In genomic region chr5:131430794-131431193, GRCh38 we compare ENCODE assay signal across 25 cellular contexts.
A peak's percentile ranks its signal among the peaks of the same experiment; 100 is the strongest.
DNase-seq lines count a peak whose midpoint lies in the region; ATAC-seq and TF ChIP-seq lines count a peak whose summit lies in the region.
"Had no signal": no experiment of that assay in that cellular context is flagged by ENCODE, and none has a peak within 500 bp of the region (broad histone marks: within the 10 kb centered on the region; RNA-seq: fewer than 3 reads in every experiment).

No MANE protein-coding gene starts in this region.

- H3K36me3 Mint-ChIP-seq in activated T-cell treated with anti-CD3 and anti-CD28 coated beads, Interleukin-2, amount 50 U/mL, for 24 hours (ENCODE audit: low read depth): peaks cover 95% of the 10 kb centered on the region
- peaks cover 40% of the 10 kb centered on the region for H3K36me3 Mint-ChIP-seq in activated T-cell treated with anti-CD3 and anti-CD28 coated beads, Interleukin-2, amount 50 U/mL, for 4 hours (ENCODE audit: insufficient read depth)
- H3K36me3 Mint-ChIP-seq in activated naive CD8-positive, alpha-beta T cell: peaks cover 12% of the 10 kb centered on the region

- POLR2A ChIA-PET in OCI-LY7 (lab: Charles Lee): interaction anchor here (0.6 to 0.7 kb wide), 2 partner anchors 72 to 576 kb away, joined by 3 to 4 read pairs; no protein-coding TSS in a partner anchor

- peaks cover 22% of the 10 kb centered on the region for H3K4me1 Mint-ChIP-seq in activated T-cell treated with anti-CD3 and anti-CD28 coated beads, Interleukin-2, amount 50 U/mL, for 24 hours (ENCODE audit: low read depth)
- H3K4me1 Mint-ChIP-seq in activated T-cell treated with anti-CD3 and anti-CD28 coated beads, Interleukin-2, amount 50 U/mL, for 4 hours (ENCODE audit: low read depth): peaks cover 2% of the 10 kb centered on the region
- peaks cover 11% of the 10 kb centered on the region for H3K4me1 Mint-ChIP-seq in activated naive CD8-positive, alpha-beta T cell (ENCODE audit: low read depth)
- H3K4me1 Mint-ChIP-seq: naive B cell had no signal

- ATAC-seq in activated T-cell treated with anti-CD3 and anti-CD28 coated beads, Interleukin-2, amount 50 U/mL, for 4 hours: no peak
- no peak for ATAC-seq in GM21576 (IDR thresholded peaks at IDR 0.05; ENCODE audit: unreplicated experiment)
- ATAC-seq in HG02623 (IDR thresholded peaks at IDR 0.05; ENCODE audit: unreplicated experiment): no peak
- ATAC-seq: stimulated activated naive CD8-positive, alpha-beta T cell treated with anti-CD3 and anti-CD28 coated beads, Interleukin-15, Interleukin-2, amounts not matched to agents 100 U/mL and 50 U/mL, for 24 hours had no signal

- intact Hi-C loops in OCI-LY7 (cut with micrococcal nuclease; ENCODE audit: unreplicated experiment): no loop called here

- H3K4me2 ChIP-seq in OCI-LY7 (ENCODE audit: low read length): no peak overlapping the region

- no peak overlapping the region for H3K4me3 ChIP-seq in fibroblast of pulmonary artery (replicated peaks; ENCODE audit: low read depth, low read length)
- no peak overlapping the region for H3K4me3 ChIP-seq in OCI-LY7 (ENCODE audit: low read depth, low read length, poor library complexity, severe bottlenecking)
- H3K4me3 ChIP-seq: tibial artery had no signal

- H3K27ac Mint-ChIP-seq in activated T-cell treated with anti-CD3 and anti-CD28 coated beads, Interleukin-2, amount 50 U/mL, for 24 hours: peak overlapping the region; percentile 30
- H3K27ac Mint-ChIP-seq in activated naive CD8-positive, alpha-beta T cell: peak overlapping the region; percentile 34
- H3K27ac Mint-ChIP-seq: activated CD4-positive, alpha-beta T cell treated with anti-CD3 and anti-CD28 coated beads, Interleukin-2, amount 10 ng/mL, durations not matched to agents 24 days and 14 days; T-helper 1 cell treated with Interleukin-12 subunit alpha and Interleukin-12 subunit beta and Interleukin-4 antibody, amounts not matched to agents 30 μg/mL and 1 μg/mL, for 36 hours had no signal

- no peaks in the 10 kb centered on the region for H3K9me3 Mint-ChIP-seq in activated T-cell treated with anti-CD3 and anti-CD28 coated beads, Interleukin-2, amount 50 U/mL, for 24 hours
- no peaks in the 10 kb centered on the region for H3K9me3 Mint-ChIP-seq in activated T-cell treated with anti-CD3 and anti-CD28 coated beads, Interleukin-2, amount 50 U/mL, for 4 hours
- H3K9me3 Mint-ChIP-seq in activated naive CD8-positive, alpha-beta T cell (ENCODE audit: low read depth): no peaks in the 10 kb centered on the region
- H3K9me3 Mint-ChIP-seq: activated CD4-positive, alpha-beta T cell treated with anti-CD3 and anti-CD28 coated beads, Interleukin-2, amount 10 ng/mL, durations not matched to agents 24 days and 14 days; naive B cell; T-helper 1 cell treated with Interleukin-12 subunit alpha and Interleukin-12 subunit beta and Interleukin-4 antibody, amounts not matched to agents 30 μg/mL and 1 μg/mL, for 36 hours had no signal

- H3K79me2 ChIP-seq in OCI-LY7 (ENCODE audit: insufficient read depth, low read depth, low read length): no peaks in the 10 kb centered on the region

- H3K4me3 Mint-ChIP-seq in activated T-cell treated with anti-CD3 and anti-CD28 coated beads, Interleukin-2, amount 50 U/mL, for 24 hours: no peak overlapping the region
- no peak overlapping the region for H3K4me3 Mint-ChIP-seq in activated T-cell treated with anti-CD3 and anti-CD28 coated beads, Interleukin-2, amount 50 U/mL, for 4 hours
- H3K4me3 Mint-ChIP-seq in activated naive CD8-positive, alpha-beta T cell: no peak overlapping the region
- H3K4me3 Mint-ChIP-seq: activated CD4-positive, alpha-beta T cell treated with anti-CD3 and anti-CD28 coated beads, Interleukin-2, amount 10 ng/mL, durations not matched to agents 24 days and 14 days; naive B cell; T-helper 1 cell treated with Interleukin-12 subunit alpha and Interleukin-12 subunit beta and Interleukin-4 antibody, amounts not matched to agents 30 μg/mL and 1 μg/mL, for 36 hours had no signal

- CTCF ChIA-PET in OCI-LY7 (lab: Charles Lee; ENCODE audit: unreplicated experiment): no interaction called here

- no peak overlapping the region for H2AFZ ChIP-seq in OCI-LY7 (ENCODE audit: low read length)

- peaks cover 99% of the 10 kb centered on the region for H3K36me3 ChIP-seq in OCI-LY7 (ENCODE audit: insufficient read depth, low read length)

- DNase-seq in activated T-cell treated with anti-CD3 and anti-CD28 coated beads, Interleukin-2, amount 50 U/mL, for 24 hours: no peak
- no peak for DNase-seq in activated T-cell treated with anti-CD3 and anti-CD28 coated beads, Interleukin-2, amount 50 U/mL, for 4 hours
- DNase-seq in fibroblast of pulmonary artery (ENCODE audit: low read depth): peak; percentile 20
- DNase-seq in OCI-LY7 (ENCODE audit: low spot score): no peak
- no peak for DNase-seq in kidney tubule cell (ENCODE audit: low spot score)
- DNase-seq: activated CD4-positive, alpha-beta T cell treated with anti-CD3 and anti-CD28 coated beads, Interleukin-2, amount 10 ng/mL, durations not matched to agents 24 days and 14 days; activated CD8-positive, alpha-beta memory T cell treated with anti-CD3 and anti-CD28 coated beads, Interleukin-2, amount 50 U/mL, for 4 hours; activated effector memory CD4-positive, alpha-beta T cell treated with anti-CD3 and anti-CD28 coated beads, Interleukin-2, amount 50 U/mL, for 16 hours; anterior cingulate cortex; BE2C; effector CD4-positive, alpha-beta T cell; H7; left cardiac atrium; mesendoderm; naive B cell; NCI-H1436 treated with DMSO at 0.1 percent for 48 hours; NCI-H510A treated with DMSO at 0.1 percent for 48 hours; retina; stimulated activated CD4-positive, alpha-beta T cell treated with anti-CD3 and anti-CD28 coated beads, Interleukin-2, amount 100 ng/mL, for 48 hours; stimulated activated naive CD8-positive, alpha-beta T cell treated with anti-CD3 and anti-CD28 coated beads, Interleukin-15, Interleukin-2, amounts not matched to agents 100 U/mL and 50 U/mL, for 24 hours; tibial artery had no signal

- no peaks in the 10 kb centered on the region for H3K4me1 ChIP-seq in OCI-LY7 (ENCODE audit: insufficient read depth, low read length, poor library complexity, severe bottlenecking)
- H3K4me1 ChIP-seq: BE2C, tibial artery had no signal

- no peaks in the 10 kb centered on the region for H3K9me3 ChIP-seq in OCI-LY7 (ENCODE audit: low read length)
- H3K9me3 ChIP-seq: BE2C, tibial artery had no signal

- no peak overlapping the region for H3K27ac ChIP-seq in OCI-LY7 (ENCODE audit: low read depth, low read length, poor library complexity, severe bottlenecking)
- H3K27ac ChIP-seq: tibial artery had no signal

- TF ChIP-seq CTCF in fibroblast of pulmonary artery (IDR thresholded peaks at IDR 0.05; ENCODE audit: low read length, missing control alignments) (no peak), OCI-LY7 (conservative IDR thresholded peaks at IDR 0.05; ENCODE audit: low read length) (no peak)

- no peaks in the 10 kb centered on the region for H3K27me3 Mint-ChIP-seq in activated T-cell treated with anti-CD3 and anti-CD28 coated beads, Interleukin-2, amount 50 U/mL, for 24 hours
- no peaks in the 10 kb centered on the region for H3K27me3 Mint-ChIP-seq in activated T-cell treated with anti-CD3 and anti-CD28 coated beads, Interleukin-2, amount 50 U/mL, for 4 hours (ENCODE audit: low read depth)
- no peaks in the 10 kb centered on the region for H3K27me3 Mint-ChIP-seq in activated naive CD8-positive, alpha-beta T cell
- H3K27me3 Mint-ChIP-seq: activated CD4-positive, alpha-beta T cell treated with anti-CD3 and anti-CD28 coated beads, Interleukin-2, amount 10 ng/mL, durations not matched to agents 24 days and 14 days; naive B cell had no signal

- no peaks in the 10 kb centered on the region for H3K9me2 ChIP-seq in OCI-LY7 (ENCODE audit: insufficient read depth, low read length)

- BruUV-seq in OCI-LY7 (replicated peaks; lab: Mats Ljungman, UMichigan): no TSS peak

- no peaks in the 10 kb centered on the region; the same call in 1 of the 2 replicates for H4K20me1 ChIP-seq in OCI-LY7 (ENCODE audit: insufficient read depth, low read length)
